8 cellular contexts compared by ENCODE assay signal in the genomic region with DNA sequence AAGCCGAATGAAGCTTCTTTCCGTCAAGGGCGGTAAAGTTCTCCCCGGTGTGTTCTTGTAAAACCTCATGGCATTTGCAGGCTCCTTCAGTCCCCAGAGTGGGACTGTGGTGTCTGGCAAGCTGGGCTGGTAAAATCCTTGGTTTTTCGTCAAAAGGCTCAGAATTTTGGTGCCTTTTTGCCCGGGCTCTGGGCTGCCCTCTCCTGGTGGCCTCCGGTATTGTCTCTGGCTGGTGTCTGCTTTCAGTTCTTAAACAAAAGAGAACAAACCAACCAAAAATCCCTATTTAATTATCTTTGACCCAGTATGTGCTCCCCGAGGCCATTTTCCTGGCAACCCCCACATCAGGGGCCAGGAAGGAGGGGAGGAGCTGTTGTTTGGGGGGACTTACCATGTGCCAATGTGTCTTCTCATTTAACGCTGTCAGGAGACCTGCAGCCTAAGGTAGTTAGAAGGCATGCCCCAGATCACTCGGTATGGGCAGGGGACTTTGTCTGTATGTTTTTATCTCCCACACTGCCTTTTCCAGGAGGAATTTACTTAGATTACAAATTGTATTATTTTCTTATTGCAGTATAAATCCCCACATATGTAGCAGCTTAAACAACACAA. TPM values are rescaled to one million over a fixed set of nuclear protein-coding genes. Genes with fewer than 3 reads are reported as not detected.
DNase-seq lines count a peak whose midpoint lies in the region; ATAC-seq and TF ChIP-seq lines count a peak whose summit lies in the region.

No MANE protein-coding gene starts in this region.

- intact Hi-C loops in heart right ventricle (cut with DNase I) (no loop called here), left cardiac atrium (cut with DNase I) (no loop called here)

- no peaks in the 10 kb centered on the region for H3K36me3 ChIP-seq in heart right ventricle
- no peaks in the 10 kb centered on the region for H3K36me3 ChIP-seq in gastroesophageal sphincter

- DNase-seq in heart right ventricle = no peak
- DNase-seq in left cardiac atrium = no peak
- peak; percentile 36 for DNase-seq in activated CD4-positive, alpha-beta T cell treated with anti-CD3 and anti-CD28 coated beads, Interleukin-2, amount 10 ng/mL, durations not matched to agents 7 days and 5 days
- peak; percentile 26 for DNase-seq in stimulated activated CD8-positive, alpha-beta memory T cell treated with anti-CD3 and anti-CD28 coated beads, Interleukin-12 subunit alpha, Interleukin-12 subunit beta, amount 100 ng/mL, for 1 hour (ENCODE audit: low read depth)

- H3K4me3 Mint-ChIP-seq in activated CD4-positive, alpha-beta T cell treated with anti-CD3 and anti-CD28 coated beads, Interleukin-2, amount 10 ng/mL, durations not matched to agents 7 days and 5 days = no peak overlapping the region

- no peaks in the 10 kb centered on the region for H3K4me1 Mint-ChIP-seq in activated CD4-positive, alpha-beta T cell treated with anti-CD3 and anti-CD28 coated beads, Interleukin-2, amount 10 ng/mL, durations not matched to agents 7 days and 5 days

- TF ChIP-seq EP300 in gastroesophageal sphincter (IDR thresholded peaks at IDR 0.05) = no peak

- TF ChIP-seq CTCF in heart right ventricle (IDR thresholded peaks at IDR 0.05) (peak; percentile 41 to 80 (median 66)), gastroesophageal sphincter (IDR thresholded peaks at IDR 0.05) (peak in 3 of 4 experiments; percentile 42 to 75 (median 54))

- peaks cover 2% of the 10 kb centered on the region for H3K9me3 Mint-ChIP-seq in activated CD4-positive, alpha-beta T cell treated with anti-CD3 and anti-CD28 coated beads, Interleukin-2, amount 10 ng/mL, durations not matched to agents 7 days and 5 days

- no peak for TF ChIP-seq POLR2A in gastroesophageal sphincter (IDR thresholded peaks at IDR 0.05)

- H3K4me1 ChIP-seq in heart right ventricle = no peaks in the 10 kb centered on the region
- H3K4me1 ChIP-seq in gastroesophageal sphincter = no peaks in the 10 kb centered on the region

- H3K27ac ChIP-seq in heart right ventricle (no peak overlapping the region), gastroesophageal sphincter (no peak overlapping the region)

- no peaks in the 10 kb centered on the region for H3K36me3 Mint-ChIP-seq in activated CD4-positive, alpha-beta T cell treated with anti-CD3 and anti-CD28 coated beads, Interleukin-2, amount 10 ng/mL, durations not matched to agents 7 days and 5 days (ENCODE audit: low read depth)

- H3K27ac Mint-ChIP-seq in activated CD4-positive, alpha-beta T cell treated with anti-CD3 and anti-CD28 coated beads, Interleukin-2, amount 10 ng/mL, durations not matched to agents 7 days and 5 days = no peak overlapping the region

- 37 to 41% methylated on average over 10 of the region's 10 CpGs for WGBS in heart right ventricle, 2 donors
- 25 to 33% methylated on average over 8 to 10 of the region's 10 CpGs for WGBS in gastroesophageal sphincter (ENCODE audit: low coverage in 1 of 2), 2 donors

- H3K27me3 Mint-ChIP-seq in activated CD4-positive, alpha-beta T cell treated with anti-CD3 and anti-CD28 coated beads, Interleukin-2, amount 10 ng/mL, durations not matched to agents 7 days and 5 days = peaks cover 2% of the 10 kb centered on the region

- no peak for ATAC-seq in heart right ventricle
- no peak for ATAC-seq in left cardiac atrium
- no peak for ATAC-seq in gastroesophageal sphincter
- ATAC-seq in HG03565 (IDR thresholded peaks at IDR 0.05; ENCODE audit: unreplicated experiment) = no peak
- no peak for ATAC-seq in GM19397 (IDR thresholded peaks at IDR 0.05; ENCODE audit: unreplicated experiment)
- no peak for ATAC-seq in HG03045 (IDR thresholded peaks at IDR 0.05; ENCODE audit: unreplicated experiment)

- H3K27me3 ChIP-seq in heart right ventricle (peaks cover 0 to 78% (median 47%) of the 10 kb centered on the region in 7 donors), gastroesophageal sphincter (peaks cover 66% of the 10 kb centered on the region)

- no peak overlapping the region for H3K4me3 ChIP-seq in heart right ventricle
- no peak overlapping the region for H3K4me3 ChIP-seq in gastroesophageal sphincter

- CTCF ChIA-PET in activated CD4-positive, alpha-beta T cell treated with anti-CD3 and anti-CD28 coated beads, Interleukin-2, amount 10 ng/mL, durations not matched to agents 7 days and 5 days (lab: Charles Lee) = no interaction called here

- POLR2A ChIA-PET in activated CD4-positive, alpha-beta T cell treated with anti-CD3 and anti-CD28 coated beads, Interleukin-2, amount 10 ng/mL, durations not matched to agents 7 days and 5 days (lab: Charles Lee) = no interaction called here

- H3K9me3 ChIP-seq in heart right ventricle (peaks cover 0 to 8% (median 0%) of the 10 kb centered on the region in 11 donors), gastroesophageal sphincter (peaks cover 0 to 22% (median 0%) of the 10 kb centered on the region in 3 donors)

RNA-seq across cellular contexts. Expression of gene CDH4, which starts 11.1 kb away (rescaled TPM):
- under 1 TPM in 6 of 10 donors, not detected in 4; 0.05 to 0.25 (median 0.09) TPM for total RNA-seq in heart right ventricle
- polyA plus RNA-seq in heart right ventricle = under 1 TPM in 1 of 2 donors, not detected in 1; 0.04 TPM
- total RNA-seq in left cardiac atrium = under 1 TPM; 0.06 to 0.08 TPM
- total RNA-seq in activated CD4-positive, alpha-beta T cell treated with anti-CD3 and anti-CD28 coated beads, Interleukin-2, amount 10 ng/mL, durations not matched to agents 7 days and 5 days = not detected
- total RNA-seq in gastroesophageal sphincter = 1 to 10 TPM in 1 of 4 donors, under 1 TPM in 2, not detected in 1; under 0.01 to 1.5 (median 0.42) TPM

Comparison
In these comparisons a context has a peak if more than half of its experiments do, and no peak if none do; other contexts are left out.
1. DNase-seq: peak in activated CD4-positive, alpha-beta T cell treated with anti-CD3 and anti-CD28 coated beads, Interleukin-2, amount 10 ng/mL, durations not matched to agents 7 days and 5 days (single experiment) and stimulated activated CD8-positive, alpha-beta memory T cell treated with anti-CD3 and anti-CD28 coated beads, Interleukin-12 subunit alpha, Interleukin-12 subunit beta, amount 100 ng/mL, for 1 hour (single experiment); none in heart right ventricle (0 of 2) and left cardiac atrium (single experiment).